Comparison of ENCODE assay signal across 28 cellular contexts in genomic region chr3:96007650-96008195, GRCh38.
"Had no signal": no experiment of that assay in that cellular context is flagged by ENCODE, and none has a peak within 500 bp of the region (broad histone marks: within the 10 kb centered on the region; RNA-seq: fewer than 3 reads in every experiment).

No MANE protein-coding gene starts in this region.

- H3K4me3 ChIP-seq: hepatocyte, left ventricle myocardium inferior, lung, mucosa of descending colon, neural progenitor cell, ovary, right atrium auricular region, right lobe of liver, skin epidermis, stomach, testis, thyroid gland, transverse colon, upper lobe of left lung, vagina had no signal

- H3K27ac ChIP-seq: hepatocyte, left ventricle myocardium inferior, neural progenitor cell, ovary, right atrium auricular region, right lobe of liver, stomach, testis, thyroid gland, transverse colon, upper lobe of left lung, vagina had no signal

- H3K4me1 Mint-ChIP-seq: memory B cell; naive B cell; natural killer cell; nephron progenitor cell; neural progenitor cell; stimulated activated naive B cell treated with anti-CD40 and anti-IgM and Interleukin-4, amounts not matched to agents 10 μg/mL and 1 μg/mL and 100 μg/mL, for 72 hours had no signal

- H3K4me3 Mint-ChIP-seq: memory B cell; naive B cell; natural killer cell; nephron progenitor cell; neural progenitor cell; stimulated activated naive B cell treated with anti-CD40 and anti-IgM and Interleukin-4, amounts not matched to agents 10 μg/mL and 1 μg/mL and 100 μg/mL, for 72 hours had no signal

- H2AFZ ChIP-seq: hepatocyte, neural progenitor cell had no signal

- H3K36me3 ChIP-seq: left ventricle myocardium inferior, neural progenitor cell, ovary, right atrium auricular region, right lobe of liver, stomach, thyroid gland, transverse colon, upper lobe of left lung, vagina had no signal

- ATAC-seq: mucosa of descending colon; natural killer cell; right lobe of liver; stimulated activated naive CD8-positive, alpha-beta T cell treated with anti-CD3 and anti-CD28 coated beads, Interleukin-15, Interleukin-2, amounts not matched to agents 100 U/mL and 50 U/mL, for 24 hours had no signal

- H3K9me3 ChIP-seq: left ventricle myocardium inferior, mucosa of descending colon, ovary, right atrium auricular region, right lobe of liver, stomach, testis, thyroid gland, transverse colon, upper lobe of left lung, vagina had no signal

- H3K79me2 ChIP-seq: hepatocyte had no signal

- H3K9me3 Mint-ChIP-seq: nephron progenitor cell, neural progenitor cell had no signal

- H3K4me1 ChIP-seq: left ventricle myocardium inferior, neural progenitor cell, right atrium auricular region, right lobe of liver, stomach, testis, transverse colon, upper lobe of left lung, vagina had no signal

- H3K27ac Mint-ChIP-seq: memory B cell; natural killer cell; nephron progenitor cell; neural progenitor cell; progenitor cell of endocrine pancreas; stimulated activated naive B cell treated with anti-CD40 and anti-IgM and Interleukin-4, amounts not matched to agents 10 μg/mL and 1 μg/mL and 100 μg/mL, for 72 hours had no signal

- DNase-seq: islet precursor cell; left ventricle myocardium inferior; midbrain; mucosa of descending colon; naive B cell; natural killer cell; nephron progenitor cell; ovary; right lobe of liver; stimulated activated CD4-positive, alpha-beta T cell treated with anti-CD3 and anti-CD28 coated beads, Interleukin-12 subunit alpha, Interleukin-12 subunit beta, amount 100 ng/mL, for 4 hours; stimulated activated CD4-positive, alpha-beta T cell treated with anti-CD3 and anti-CD28 coated beads, Interleukin-15, amount 100 ng/mL, for 24 hours; stimulated activated CD4-positive, alpha-beta T cell treated with anti-CD3 and anti-CD28 coated beads, Interleukin-2, amount 100 ng/mL, for 24 hours; stimulated activated CD4-positive, alpha-beta T cell treated with anti-CD3 and anti-CD28 coated beads, Interleukin-4, amount 100 ng/mL, for 1 hour; stimulated activated naive B cell treated with anti-CD40 and anti-IgM and Interleukin-4, amounts not matched to agents 10 μg/mL and 1 μg/mL and 100 μg/mL, for 72 hours; stimulated activated naive CD8-positive, alpha-beta T cell treated with anti-CD3 and anti-CD28 coated beads, Interleukin-15, Interleukin-2, amounts not matched to agents 100 U/mL and 50 U/mL, for 24 hours; stomach; testis; thyroid gland; transverse colon; upper lobe of left lung had no signal

- H3K36me3 Mint-ChIP-seq: memory B cell; naive B cell; natural killer cell; neural progenitor cell; stimulated activated naive B cell treated with anti-CD40 and anti-IgM and Interleukin-4, amounts not matched to agents 10 μg/mL and 1 μg/mL and 100 μg/mL, for 72 hours had no signal

- H3K27me3 Mint-ChIP-seq: memory B cell; naive B cell; progenitor cell of endocrine pancreas; stimulated activated naive B cell treated with anti-CD40 and anti-IgM and Interleukin-4, amounts not matched to agents 10 μg/mL and 1 μg/mL and 100 μg/mL, for 72 hours had no signal

- H3K9ac ChIP-seq: neural progenitor cell had no signal

- H3K27me3 ChIP-seq: hepatocyte, neural progenitor cell, ovary, right atrium auricular region, right lobe of liver, stomach, testis, thyroid gland, transverse colon, upper lobe of left lung, vagina had no signal

- H3K4me2 ChIP-seq: hepatocyte, neural progenitor cell had no signal
